In the genomic region with DNA sequence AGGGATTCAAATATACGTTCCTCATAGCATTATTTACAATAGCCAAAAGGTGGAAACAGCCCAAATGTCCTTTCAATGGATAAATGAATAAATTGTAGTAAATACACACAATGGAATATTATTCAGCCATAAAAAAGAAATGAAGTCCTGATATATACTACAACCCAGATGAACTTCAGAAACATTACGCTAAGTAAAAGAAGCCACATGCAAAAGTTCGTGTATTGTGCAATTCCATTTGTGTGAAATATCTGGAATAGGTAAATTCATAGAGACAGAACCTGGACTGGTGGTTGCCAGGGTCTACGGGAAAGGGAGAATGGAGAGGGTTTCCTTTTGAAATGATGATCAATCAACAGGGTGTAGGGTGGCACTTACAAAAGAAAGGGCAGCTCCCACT, we compare ENCODE assay signal across 37 cellular contexts. TPM values are rescaled to one million over a fixed set of nuclear protein-coding genes. Genes with fewer than 3 reads are reported as not detected.
"Had no signal": no experiment of that assay in that cellular context is flagged by ENCODE, and none has a peak within 500 bp of the region (broad histone marks: within the 10 kb centered on the region; RNA-seq: fewer than 3 reads in every experiment).

No MANE protein-coding gene starts in this region.

- H3K4me3 Mint-ChIP-seq: activated CD4-positive, alpha-beta T cell treated with anti-CD3 and anti-CD28 coated beads, Interleukin-2, amount 10 ng/mL, durations not matched to agents 24 days and 14 days; activated CD8-positive, alpha-beta T cell treated with anti-CD3 and anti-CD28 coated beads for 36 hours; activated naive CD8-positive, alpha-beta T cell treated with anti-CD3 and anti-CD28 coated beads for 36 hours; activated T-cell treated with anti-CD3 and anti-CD28 coated beads, Interleukin-2, amount 50 U/mL, for 72 hours; activated T-helper 17 cell treated with anti-CD3 and anti-CD28 coated beads, Interleukin-2, amount 50 U/mL, for 72 hours; central memory CD8-positive, alpha-beta T cell had no signal

- H3K9me3 Mint-ChIP-seq: activated CD4-positive, alpha-beta T cell treated with anti-CD3 and anti-CD28 coated beads, Interleukin-2, amount 10 ng/mL, durations not matched to agents 24 days and 14 days; activated CD8-positive, alpha-beta T cell treated with anti-CD3 and anti-CD28 coated beads for 36 hours; activated naive CD8-positive, alpha-beta T cell treated with anti-CD3 and anti-CD28 coated beads for 36 hours; activated T-cell treated with anti-CD3 and anti-CD28 coated beads, Interleukin-2, amount 50 U/mL, for 72 hours; activated T-helper 17 cell treated with anti-CD3 and anti-CD28 coated beads, Interleukin-2, amount 50 U/mL, for 72 hours; central memory CD8-positive, alpha-beta T cell had no signal

- DNase-seq: activated CD4-positive, alpha-beta T cell treated with anti-CD3 and anti-CD28 coated beads for 1 hour; activated CD4-positive, alpha-beta T cell treated with anti-CD3 and anti-CD28 coated beads, Interleukin-2, amount 10 ng/mL, durations not matched to agents 24 days and 14 days; activated CD4-positive, alpha-beta T cell treated with anti-CD3 and anti-CD28 coated beads, Interleukin-2, amount 50 U/mL, for 4 hours; activated CD4-positive, CD25-positive, alpha-beta regulatory T cell; activated CD8-positive, alpha-beta T cell treated with anti-CD3 and anti-CD28 coated beads for 36 hours; activated effector memory CD4-positive, alpha-beta T cell treated with anti-CD3 and anti-CD28 coated beads, Interleukin-2, amount 50 U/mL, for 16 hours; activated naive CD4-positive, alpha-beta T cell; activated naive CD4-positive, alpha-beta T cell treated with anti-CD3 and anti-CD28 coated beads, Interleukin-2, amount 50 U/mL, for 16 hours; activated naive CD8-positive, alpha-beta T cell treated with anti-CD3 and anti-CD28 coated beads for 36 hours; activated T-cell treated with anti-CD3 and anti-CD28 coated beads, Interleukin-2, amount 50 U/mL, for 1 hour; activated T-cell treated with anti-CD3 and anti-CD28 coated beads, Interleukin-2, amount 50 U/mL, for 72 hours; amniotic stem cell; aorta; brain microvascular endothelial cell; colonic mucosa; NCI-H1092 treated with DMSO at 0.1 percent for 48 hours; NCI-H1417; NCI-H146; NCI-H187; NCI-H2029 treated with DMSO at 0.1 percent for 48 hours; NCI-H2107; NCI-H2171 treated with DMSO at 0.1 percent for 48 hours; NCI-H2227 treated with DMSO at 0.1 percent for 48 hours; NCI-H446 treated with DMSO at 0.1 percent for 48 hours; NCI-H524; NCI-H69; PC-3; T1000; WERI-Rb-1 had no signal

- H3K27me3 Mint-ChIP-seq: activated CD8-positive, alpha-beta T cell treated with anti-CD3 and anti-CD28 coated beads for 36 hours; activated naive CD8-positive, alpha-beta T cell treated with anti-CD3 and anti-CD28 coated beads for 36 hours had no signal

- H3K4me3 ChIP-seq: colonic mucosa, SK-N-MC had no signal

- H3K4me1 Mint-ChIP-seq: activated CD4-positive, alpha-beta T cell treated with anti-CD3 and anti-CD28 coated beads, Interleukin-2, amount 10 ng/mL, durations not matched to agents 24 days and 14 days; activated naive CD8-positive, alpha-beta T cell treated with anti-CD3 and anti-CD28 coated beads for 36 hours; activated T-helper 17 cell treated with anti-CD3 and anti-CD28 coated beads, Interleukin-2, amount 50 U/mL, for 72 hours; central memory CD8-positive, alpha-beta T cell had no signal

- ATAC-seq: activated CD8-positive, alpha-beta T cell treated with anti-CD3 and anti-CD28 coated beads for 36 hours; activated T-cell treated with anti-CD3 and anti-CD28 coated beads, Interleukin-2, amount 50 U/mL, for 72 hours; activated T-helper 17 cell treated with anti-CD3 and anti-CD28 coated beads, Interleukin-2, amount 50 U/mL, for 72 hours; PC-3; Right ventricle myocardium inferior had no signal

- H3K27ac ChIP-seq: brain microvascular endothelial cell, colonic mucosa, SK-N-MC, WERI-Rb-1 had no signal

- H3K36me3 ChIP-seq: brain microvascular endothelial cell, colonic mucosa, WERI-Rb-1 had no signal

- H3K27me3 ChIP-seq: brain microvascular endothelial cell, colonic mucosa had no signal

- H3K4me1 ChIP-seq: colonic mucosa had no signal

- H3K36me3 Mint-ChIP-seq: activated naive CD8-positive, alpha-beta T cell treated with anti-CD3 and anti-CD28 coated beads for 36 hours had no signal

- H3K27ac Mint-ChIP-seq: activated CD4-positive, alpha-beta T cell treated with anti-CD3 and anti-CD28 coated beads, Interleukin-2, amount 10 ng/mL, durations not matched to agents 24 days and 14 days; activated CD8-positive, alpha-beta T cell treated with anti-CD3 and anti-CD28 coated beads for 36 hours; activated naive CD8-positive, alpha-beta T cell treated with anti-CD3 and anti-CD28 coated beads for 36 hours; activated T-cell treated with anti-CD3 and anti-CD28 coated beads, Interleukin-2, amount 50 U/mL, for 72 hours; activated T-helper 17 cell treated with anti-CD3 and anti-CD28 coated beads, Interleukin-2, amount 50 U/mL, for 72 hours had no signal

- H3K9me3 ChIP-seq: colonic mucosa had no signal

RNA-seq across cellular contexts. Expression of a gene that starts 12.5 kb away (rescaled TPM):
- total RNA-seq: activated CD4-positive, alpha-beta T cell treated with anti-CD3 and anti-CD28 coated beads, Interleukin-2, amount 10 ng/mL, durations not matched to agents 24 days and 14 days; activated CD8-positive, alpha-beta memory T cell treated with anti-CD3 and anti-CD28 coated beads for 36 hours; activated CD8-positive, alpha-beta T cell treated with anti-CD3 and anti-CD28 coated beads for 36 hours; activated naive CD8-positive, alpha-beta T cell treated with anti-CD3 and anti-CD28 coated beads for 36 hours; activated T-cell treated with anti-CD3 and anti-CD28 coated beads, Interleukin-2, amount 50 U/mL, for 72 hours; activated T-helper 17 cell treated with anti-CD3 and anti-CD28 coated beads, Interleukin-2, amount 50 U/mL, for 72 hours; T-helper 1 cell treated with Interleukin-12 subunit alpha and Interleukin-12 subunit beta and Interleukin-4 antibody, amounts not matched to agents 30 ng/mL and 1 ng/mL, for 36 hours; T-helper 2 cell treated with Interferon-gamma antibody and Interleukin-4, amounts not matched to agents 100 ng/mL and 5 ng/mL, for 36 hours had no signal
- polyA plus RNA-seq: aorta had no signal

RNA-seq across cellular contexts. Expression of a gene that starts 25.7 kb away (rescaled TPM):
- total RNA-seq: activated CD4-positive, alpha-beta T cell treated with anti-CD3 and anti-CD28 coated beads, Interleukin-2, amount 10 ng/mL, durations not matched to agents 24 days and 14 days; activated CD8-positive, alpha-beta memory T cell treated with anti-CD3 and anti-CD28 coated beads for 36 hours; activated CD8-positive, alpha-beta T cell treated with anti-CD3 and anti-CD28 coated beads for 36 hours; activated naive CD8-positive, alpha-beta T cell treated with anti-CD3 and anti-CD28 coated beads for 36 hours; activated T-cell treated with anti-CD3 and anti-CD28 coated beads, Interleukin-2, amount 50 U/mL, for 72 hours; activated T-helper 17 cell treated with anti-CD3 and anti-CD28 coated beads, Interleukin-2, amount 50 U/mL, for 72 hours; chondrocyte; T-helper 1 cell treated with Interleukin-12 subunit alpha and Interleukin-12 subunit beta and Interleukin-4 antibody, amounts not matched to agents 30 ng/mL and 1 ng/mL, for 36 hours; T-helper 2 cell treated with Interferon-gamma antibody and Interleukin-4, amounts not matched to agents 100 ng/mL and 5 ng/mL, for 36 hours had no signal
